15 cellular contexts compared by ENCODE assay signal in genomic region chr22:44202261-44202789, GRCh38. TPM values are rescaled to one million over a fixed set of nuclear protein-coding genes. Genes with fewer than 3 reads are reported as not detected.
A peak's percentile ranks its signal among the peaks of the same experiment; 100 is the strongest.
DNase-seq lines count a peak whose midpoint lies in the region; ATAC-seq and TF ChIP-seq lines count a peak whose summit lies in the region.
"Had no signal": no experiment of that assay in that cellular context is flagged by ENCODE, and none has a peak within 500 bp of the region (broad histone marks: within the 10 kb centered on the region; RNA-seq: fewer than 3 reads in every experiment).

No MANE protein-coding gene starts in this region.

- no peaks in the 10 kb centered on the region for H3K9me3 ChIP-seq in H9 (ENCODE audit: control insufficient read depth, low read depth, low read length)
- no peaks in the 10 kb centered on the region for H3K9me3 ChIP-seq in tibial nerve
- H3K9me3 ChIP-seq: BLaER1 treated with 17β-estradiol and CSF1 and Interleukin-3, amounts not matched to agents 10 nM and 100 nM; uterus had no signal

- H3K27me3 ChIP-seq in H9 (ENCODE audit: insufficient read depth, low read length) (no peaks in the 10 kb centered on the region), tibial nerve (no peaks in the 10 kb centered on the region)
- H3K27me3 ChIP-seq: uterus had no signal

- no peak overlapping the region for H3K4ac ChIP-seq in H9 (ENCODE audit: low read depth, low read length)

- no peak overlapping the region for H3K4me2 ChIP-seq in H9 (ENCODE audit: insufficient read depth, insufficient read length, low read length)

- H3K4me1 Mint-ChIP-seq in H9 = peaks cover 0 to 4% of the 10 kb centered on the region in 2 experiments; a peak in 2 of 4 replicates

- H3K4me3 ChIP-seq in AG04449 (ENCODE audit: low read depth, low read length) = no peak overlapping the region
- H3K4me3 ChIP-seq in tibial nerve = no peak overlapping the region
- H3K4me3 ChIP-seq: BLaER1 treated with 17β-estradiol and CSF1 and Interleukin-3, amounts not matched to agents 10 nM and 100 nM; uterus had no signal

- TF ChIP-seq EP300 in tibial nerve (IDR thresholded peaks at IDR 0.05) = no peak

- intact Hi-C loops in left colon (cut with DNase I, micrococcal nuclease) = no loop called here

- DNase-seq in AG04449 (ENCODE audit: low read depth, low spot score) = peak; percentile 38
- DNase-seq in H9 = no peak
- DNase-seq in kidney glomerular epithelial cell (lab: John Stamatoyannopoulos, UW) = peak; percentile 1
- DNase-seq in left colon = no peak
- no peak for DNase-seq in epidermal melanocyte (ENCODE audit: insufficient read length, low spot score)
- DNase-seq in tibial nerve (ENCODE audit: low spot score in 2 of 2) = no peak
- DNase-seq: erythroblast; NCI-H187 treated with DMSO at 0.1 percent for 48 hours; stimulated activated CD8-positive, alpha-beta memory T cell treated with anti-CD3 and anti-CD28 coated beads, Interleukin-4, amount 100 ng/mL, for 48 hours; T-helper 9 cell; uterus had no signal

- H3K56ac ChIP-seq in H9 (ENCODE audit: insufficient read length, low read depth, low read length) = no peak overlapping the region

- CTCF ChIA-PET in AG04449 (lab: Yijun Ruan, JAX) = no interaction called here

- POLR2A ChIA-PET in AG04449 (lab: Yijun Ruan, JAX) = no interaction called here

- no peak overlapping the region for H3K18ac ChIP-seq in H9 (ENCODE audit: insufficient read length, low read depth, low read length)

- H3K27me3 Mint-ChIP-seq in H9 (ENCODE audit: low read depth) = peaks cover 7% of the 10 kb centered on the region
- H3K27me3 Mint-ChIP-seq: naive thymus-derived CD8-positive, alpha-beta T cell had no signal

- H3K79me2 ChIP-seq in H9 (ENCODE audit: insufficient read depth, low read length) = no peaks in the 10 kb centered on the region

- no peak for TF ChIP-seq POLR2A in tibial nerve (IDR thresholded peaks at IDR 0.05)

- WGBS in H9 (ENCODE audit: extremely low coverage, insufficient read length, low lambda C conversion rate) = no CpG with 5 or more reads among the region's 11 CpGs
- WGBS in tibial nerve, 2 donors = 52 to 53% methylated on average over 11 of the region's 11 CpGs

- no peak overlapping the region for H2BK15ac ChIP-seq in H9 (ENCODE audit: low read depth, low read length)

- TF ChIP-seq CTCF in AG04449 (IDR thresholded peaks at IDR 0.05; ENCODE audit: insufficient read depth, low read length, missing control alignments) = no peak
- no peak for TF ChIP-seq CTCF in H9 (conservative IDR thresholded peaks at IDR 0.05)
- no peak for TF ChIP-seq CTCF in tibial nerve (IDR thresholded peaks at IDR 0.05)

- peak overlapping the region in 1 of 3 experiments; percentile 49; a peak in 1 of 7 replicates for H3K27ac Mint-ChIP-seq in H9

- H2BK12ac ChIP-seq in H9 (ENCODE audit: insufficient read length, low read depth, low read length) = no peak overlapping the region

- H3K79me1 ChIP-seq in H9 (ENCODE audit: insufficient read depth, low read depth, low read length, poor library complexity, severe bottlenecking) = no peaks in the 10 kb centered on the region

- no peaks in the 10 kb centered on the region for H3K4me1 ChIP-seq in H9 (ENCODE audit: insufficient read depth, low read length)
- H3K4me1 ChIP-seq in tibial nerve = peaks cover 0 to 6% (median 0%) of the 10 kb centered on the region in 4 donors

- no peak overlapping the region for H2BK5ac ChIP-seq in H9 (ENCODE audit: insufficient read length, low read length)

- H3K36me3 Mint-ChIP-seq in H9 (ENCODE audit: insufficient read depth in 1 of 3, low read depth in 3 of 3) = no peaks in the 10 kb centered on the region; a peak in 1 of 7 replicates

- H4K20me1 ChIP-seq in H9 (ENCODE audit: control insufficient read depth, insufficient read depth, insufficient read length) = peaks cover 5% of the 10 kb centered on the region

- no peak overlapping the region for H3T11ph ChIP-seq in H9 (ENCODE audit: low read length)

- ATAC-seq in left colon = no peak
- no peak for ATAC-seq in GM21723 (IDR thresholded peaks at IDR 0.05; ENCODE audit: unreplicated experiment)
- ATAC-seq: naive thymus-derived CD8-positive, alpha-beta T cell had no signal

- H3K9ac ChIP-seq in H9 (ENCODE audit: extremely low read depth, insufficient read length, low read length) = no peak overlapping the region
- H3K9ac ChIP-seq: BLaER1 treated with 17β-estradiol and CSF1 and Interleukin-3, amounts not matched to agents 10 nM and 100 nM had no signal

- no peak overlapping the region for H4K5ac ChIP-seq in H9 (ENCODE audit: insufficient read length, low read depth, low read length)

- H2BK20ac ChIP-seq in H9 (ENCODE audit: low read depth, low read length, poor library complexity, severe bottlenecking) = no peak overlapping the region

- no peaks in the 10 kb centered on the region for H3K36me3 ChIP-seq in tibial nerve
- H3K36me3 ChIP-seq: uterus had no signal

- no peak overlapping the region for H4K8ac ChIP-seq in H9 (replicated peaks; ENCODE audit: insufficient read length, low read depth, low read length)

- no peak overlapping the region for H3K27ac ChIP-seq in H9 (ENCODE audit: insufficient read length, low read depth, low read length)
- H3K27ac ChIP-seq in angular gyrus (ENCODE audit: low read depth, low read length) = peak overlapping the region; percentile 49
- no peak overlapping the region for H3K27ac ChIP-seq in tibial nerve
- H3K27ac ChIP-seq: BLaER1 treated with 17β-estradiol and CSF1 and Interleukin-3, amounts not matched to agents 10 nM and 100 nM had no signal

- H3K9me3 Mint-ChIP-seq in H9 = no peaks in the 10 kb centered on the region
- H3K9me3 Mint-ChIP-seq: naive thymus-derived CD8-positive, alpha-beta T cell had no signal

- no peak overlapping the region for H4K91ac ChIP-seq in H9 (ENCODE audit: insufficient read length, low read depth, low read length)

- H3K23me2 ChIP-seq in H9 (ENCODE audit: insufficient read length, low read depth, low read length, poor library complexity, severe bottlenecking) = no peaks in the 10 kb centered on the region

- H3K14ac ChIP-seq in H9 (ENCODE audit: insufficient read depth, low read length) = 0 out of 2 replicates have a peak overlapping the region, but pooled peaks have one; percentile 44

- H2BK120ac ChIP-seq in H9 (ENCODE audit: low read depth, low read length, poor library complexity, severe bottlenecking) = no peak overlapping the region

- no peak overlapping the region for H3K4me3 Mint-ChIP-seq in H9
- H3K4me3 Mint-ChIP-seq: naive thymus-derived CD8-positive, alpha-beta T cell had no signal

- no peak overlapping the region for H3K23ac ChIP-seq in H9 (ENCODE audit: insufficient read length, low read depth, low read length)

- H2AK5ac ChIP-seq in H9 (ENCODE audit: insufficient read length, low read length) = no peak overlapping the region

- H2AFZ ChIP-seq in H9 (ENCODE audit: low read length) = no peak overlapping the region

RNA-seq across cellular contexts. Expression of gene PARVG, which starts 21.6 kb away (rescaled TPM):
- total RNA-seq in H9 (2021) (1.3 and 1.6 TPM in 2 replicates), left colon (1 to 10 TPM; 3.6 to 8.4 TPM), tibial nerve (100 to 1,000 TPM in 1 of 4 donors, 10 to 100 TPM in 3; 18.8 to 140 (median 34.9) TPM)

Comparison
In these comparisons a context has a peak if more than half of its experiments do, and no peak if none do; other contexts are left out.
1. DNase-seq: peak in AG04449 (single experiment) and kidney glomerular epithelial cell (single experiment); none in H9 (single experiment), left colon (0 of 2), epidermal melanocyte (single experiment) and tibial nerve (0 of 2).